In the genomic region with DNA sequence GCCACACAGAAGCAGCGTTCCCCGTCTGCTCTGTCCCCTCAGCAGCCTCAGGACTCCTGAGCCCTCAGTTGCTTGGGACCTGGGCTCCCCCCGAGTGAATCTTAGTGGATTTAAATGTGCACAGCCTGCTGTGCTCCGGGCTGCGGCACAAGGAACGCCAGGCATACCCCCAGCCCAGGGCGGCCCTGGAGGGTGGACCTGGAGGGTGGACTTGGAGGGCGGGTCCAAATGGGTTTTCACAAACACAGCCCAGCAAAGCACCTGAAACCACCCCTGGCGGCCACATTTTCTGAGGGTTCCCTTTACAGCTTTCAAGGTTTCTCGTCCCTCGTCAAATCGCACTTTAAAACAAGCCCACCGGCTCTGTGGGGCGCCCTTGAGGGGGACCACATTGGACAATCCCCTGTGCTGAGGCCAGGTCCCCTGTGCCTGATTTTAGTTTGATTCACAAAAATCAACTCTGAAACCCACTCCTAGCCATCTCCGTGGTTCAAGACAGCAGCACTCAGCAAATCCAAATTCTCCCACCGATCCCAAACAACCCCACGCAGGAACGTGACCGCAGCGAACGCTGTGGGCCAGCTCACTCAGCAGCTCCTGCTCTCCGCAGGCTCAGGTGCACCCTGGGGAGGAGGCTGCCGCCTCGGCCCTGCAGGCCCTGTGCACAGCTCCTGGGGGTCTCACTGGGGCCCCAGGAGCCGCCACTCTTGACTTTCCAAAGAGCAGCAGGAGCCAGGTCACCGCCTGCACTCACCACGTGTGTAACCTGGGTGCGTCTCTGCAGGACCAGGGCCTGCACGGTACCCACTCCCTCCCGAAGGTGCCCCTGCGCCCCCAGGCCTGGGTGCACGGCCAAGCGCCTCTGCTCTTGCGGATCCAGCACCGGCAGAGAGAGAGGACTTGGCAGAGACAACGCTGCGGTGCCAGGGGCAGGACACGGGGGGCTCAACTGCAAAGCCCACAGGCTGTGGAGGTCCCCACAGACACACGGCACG, we compare ENCODE assay signal across 2 cellular contexts.
A peak's percentile ranks its signal among the peaks of the same experiment; 100 is the strongest.
TF ChIP-seq lines count a peak whose summit lies in the region.

No MANE protein-coding gene starts in this region.

TF ChIP-seq in GM23338, 12 proteins besides CTCF, POLR2A, EP300 and RAD21 (continues in another document):
- TF ChIP-seq, protein P1, sequence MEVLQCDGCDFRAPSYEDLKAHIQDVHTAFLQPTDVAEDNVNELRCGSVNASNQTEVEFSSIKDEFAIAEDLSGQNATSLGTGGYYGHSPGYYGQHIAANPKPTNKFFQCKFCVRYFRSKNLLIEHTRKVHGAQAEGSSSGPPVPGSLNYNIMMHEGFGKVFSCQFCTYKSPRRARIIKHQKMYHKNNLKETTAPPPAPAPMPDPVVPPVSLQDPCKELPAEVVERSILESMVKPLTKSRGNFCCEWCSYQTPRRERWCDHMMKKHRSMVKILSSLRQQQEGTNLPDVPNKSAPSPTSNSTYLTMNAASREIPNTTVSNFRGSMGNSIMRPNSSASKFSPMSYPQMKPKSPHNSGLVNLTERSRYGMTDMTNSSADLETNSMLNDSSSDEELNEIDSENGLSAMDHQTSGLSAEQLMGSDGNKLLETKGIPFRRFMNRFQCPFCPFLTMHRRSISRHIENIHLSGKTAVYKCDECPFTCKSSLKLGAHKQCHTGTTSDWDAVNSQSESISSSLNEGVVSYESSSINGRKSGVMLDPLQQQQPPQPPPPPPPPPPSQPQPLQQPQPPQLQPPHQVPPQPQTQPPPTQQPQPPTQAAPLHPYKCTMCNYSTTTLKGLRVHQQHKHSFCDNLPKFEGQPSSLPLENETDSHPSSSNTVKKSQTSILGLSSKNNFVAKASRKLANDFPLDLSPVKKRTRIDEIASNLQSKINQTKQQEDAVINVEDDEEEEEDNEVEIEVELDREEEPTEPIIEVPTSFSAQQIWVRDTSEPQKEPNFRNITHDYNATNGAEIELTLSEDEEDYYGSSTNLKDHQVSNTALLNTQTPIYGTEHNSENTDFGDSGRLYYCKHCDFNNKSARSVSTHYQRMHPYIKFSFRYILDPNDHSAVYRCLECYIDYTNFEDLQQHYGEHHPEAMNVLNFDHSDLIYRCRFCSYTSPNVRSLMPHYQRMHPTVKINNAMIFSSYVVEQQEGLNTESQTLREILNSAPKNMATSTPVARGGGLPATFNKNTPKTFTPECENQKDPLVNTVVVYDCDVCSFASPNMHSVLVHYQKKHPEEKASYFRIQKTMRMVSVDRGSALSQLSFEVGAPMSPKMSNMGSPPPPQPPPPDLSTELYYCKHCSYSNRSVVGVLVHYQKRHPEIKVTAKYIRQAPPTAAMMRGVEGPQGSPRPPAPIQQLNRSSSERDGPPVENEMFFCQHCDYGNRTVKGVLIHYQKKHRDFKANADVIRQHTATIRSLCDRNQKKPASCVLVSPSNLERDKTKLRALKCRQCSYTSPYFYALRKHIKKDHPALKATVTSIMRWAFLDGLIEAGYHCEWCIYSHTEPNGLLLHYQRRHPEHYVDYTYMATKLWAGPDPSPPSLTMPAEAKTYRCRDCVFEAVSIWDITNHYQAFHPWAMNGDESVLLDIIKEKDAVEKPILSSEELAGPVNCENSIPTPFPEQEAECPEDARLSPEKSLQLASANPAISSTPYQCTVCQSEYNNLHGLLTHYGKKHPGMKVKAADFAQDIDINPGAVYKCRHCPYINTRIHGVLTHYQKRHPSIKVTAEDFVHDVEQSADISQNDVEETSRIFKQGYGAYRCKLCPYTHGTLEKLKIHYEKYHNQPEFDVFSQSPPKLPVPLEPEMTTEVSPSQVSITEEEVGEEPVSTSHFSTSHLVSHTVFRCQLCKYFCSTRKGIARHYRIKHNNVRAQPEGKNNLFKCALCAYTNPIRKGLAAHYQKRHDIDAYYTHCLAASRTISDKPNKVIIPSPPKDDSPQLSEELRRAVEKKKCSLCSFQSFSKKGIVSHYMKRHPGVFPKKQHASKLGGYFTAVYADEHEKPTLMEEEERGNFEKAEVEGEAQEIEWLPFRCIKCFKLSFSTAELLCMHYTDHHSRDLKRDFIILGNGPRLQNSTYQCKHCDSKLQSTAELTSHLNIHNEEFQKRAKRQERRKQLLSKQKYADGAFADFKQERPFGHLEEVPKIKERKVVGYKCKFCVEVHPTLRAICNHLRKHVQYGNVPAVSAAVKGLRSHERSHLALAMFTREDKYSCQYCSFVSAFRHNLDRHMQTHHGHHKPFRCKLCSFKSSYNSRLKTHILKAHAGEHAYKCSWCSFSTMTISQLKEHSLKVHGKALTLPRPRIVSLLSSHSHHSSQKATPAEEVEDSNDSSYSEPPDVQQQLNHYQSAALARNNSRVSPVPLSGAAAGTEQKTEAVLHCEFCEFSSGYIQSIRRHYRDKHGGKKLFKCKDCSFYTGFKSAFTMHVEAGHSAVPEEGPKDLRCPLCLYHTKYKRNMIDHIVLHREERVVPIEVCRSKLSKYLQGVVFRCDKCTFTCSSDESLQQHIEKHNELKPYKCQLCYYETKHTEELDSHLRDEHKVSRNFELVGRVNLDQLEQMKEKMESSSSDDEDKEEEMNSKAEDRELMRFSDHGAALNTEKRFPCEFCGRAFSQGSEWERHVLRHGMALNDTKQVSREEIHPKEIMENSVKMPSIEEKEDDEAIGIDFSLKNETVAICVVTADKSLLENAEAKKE (CRISPR knock-in tag; IDR thresholded peaks at IDR 0.05), result no peak
- TF ChIP-seq POLR2AphosphoS5 (IDR thresholded peaks at IDR 0.05; ENCODE audit: low read depth), result no peak
- no peak for TF ChIP-seq JUNB (IDR thresholded peaks at IDR 0.05; ENCODE audit: unreplicated experiment)
- no peak for TF ChIP-seq STAT1 (IDR thresholded peaks at IDR 0.05; ENCODE audit: unreplicated experiment)
- TF ChIP-seq, protein P2, sequence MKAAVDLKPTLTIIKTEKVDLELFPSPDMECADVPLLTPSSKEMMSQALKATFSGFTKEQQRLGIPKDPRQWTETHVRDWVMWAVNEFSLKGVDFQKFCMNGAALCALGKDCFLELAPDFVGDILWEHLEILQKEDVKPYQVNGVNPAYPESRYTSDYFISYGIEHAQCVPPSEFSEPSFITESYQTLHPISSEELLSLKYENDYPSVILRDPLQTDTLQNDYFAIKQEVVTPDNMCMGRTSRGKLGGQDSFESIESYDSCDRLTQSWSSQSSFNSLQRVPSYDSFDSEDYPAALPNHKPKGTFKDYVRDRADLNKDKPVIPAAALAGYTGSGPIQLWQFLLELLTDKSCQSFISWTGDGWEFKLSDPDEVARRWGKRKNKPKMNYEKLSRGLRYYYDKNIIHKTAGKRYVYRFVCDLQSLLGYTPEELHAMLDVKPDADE (IDR thresholded peaks at IDR 0.05), result no peak
- TF ChIP-seq CREB1 (CRISPR knock-in tag; IDR thresholded peaks at IDR 0.05; ENCODE audit: low read depth), result no peak
- no peak for TF ChIP-seq ZNF114 (CRISPR knock-in tag; IDR thresholded peaks at IDR 0.05)

TF ChIP-seq in K562, 482 proteins besides CTCF, POLR2A, EP300 and RAD21:
- no peak for TF ChIP-seq ETV1 (tag; conservative IDR thresholded peaks at IDR 0.05; ENCODE audit: low read depth)
- peak; percentile 56; the same call in 1 of the 2 replicates for TF ChIP-seq SAFB (IDR thresholded peaks at IDR 0.05; ENCODE audit: borderline replicate concordance, low read depth, low read length)
